14 cellular contexts compared by ENCODE assay signal in genomic region chr6:138544521-138544920, GRCh38. TPM values are rescaled to one million over a fixed set of nuclear protein-coding genes. Genes with fewer than 3 reads are reported as not detected.
A peak's percentile ranks its signal among the peaks of the same experiment; 100 is the strongest.
DNase-seq lines count a peak whose midpoint lies in the region; ATAC-seq and TF ChIP-seq lines count a peak whose summit lies in the region.
"Had no signal": no experiment of that assay in that cellular context is flagged by ENCODE, and none has a peak within 500 bp of the region (broad histone marks: within the 10 kb centered on the region; RNA-seq: fewer than 3 reads in every experiment).

No MANE protein-coding gene starts in this region.

- no peak overlapping the region for H4K5ac ChIP-seq in mesendoderm (ENCODE audit: low read length)

- peak overlapping the region; percentile 43 for H2AK5ac ChIP-seq in mesendoderm (ENCODE audit: low read length)

- no peak overlapping the region for H3K18ac ChIP-seq in mesendoderm (ENCODE audit: low read length)

- H3K4me3 ChIP-seq in brain microvascular endothelial cell (ENCODE audit: low read depth, low read length) (peak overlapping the region; percentile 45), mesendoderm (ENCODE audit: low read length) (no peak overlapping the region), skeletal muscle satellite cell (ENCODE audit: low read length) (no peak overlapping the region)
- H3K4me3 ChIP-seq in CD8-positive, alpha-beta T cell (ENCODE audit: low read depth, low read length), result no peak overlapping the region
- H3K4me3 ChIP-seq: cardiac muscle cell had no signal

- TF ChIP-seq CTCF in brain microvascular endothelial cell (IDR thresholded peaks at IDR 0.05; ENCODE audit: low read depth, low read length, missing control alignments), result no peak
- TF ChIP-seq CTCF in CD8-positive, alpha-beta T cell (IDR thresholded peaks at IDR 0.05), result no peak

- DNase-seq in LHCN-M2 (ENCODE audit: low read depth) (peak; percentile 14), brain microvascular endothelial cell (no peak), mesendoderm (no peak), RKO (ENCODE audit: low spot score) (no peak), NCI-H226 (no peak)
- DNase-seq in CD8-positive, alpha-beta T cell, result no peak
- DNase-seq: activated CD4-positive, CD25-positive, alpha-beta regulatory T cell treated with anti-CD3 and anti-CD28 coated beads, Interleukin-2, amount 50 U/mL, for 72 hours; activated CD8-positive, alpha-beta memory T cell treated with anti-CD3 and anti-CD28 coated beads, Interleukin-2, amount 50 U/mL, for 4 hours; activated naive CD4-positive, alpha-beta T cell treated with Interleukin-2 at 50 U/mL for 16 hours; DND-41; NCI-H1105 treated with DMSO at 0.1 percent for 48 hours had no signal

- H3K79me2 ChIP-seq in mesendoderm (ENCODE audit: control insufficient read depth, insufficient read depth, low read length), result peaks cover 35% of the 10 kb centered on the region

- H2BK120ac ChIP-seq in mesendoderm (ENCODE audit: low read depth, low read length), result no peak overlapping the region

- H3K36me3 Mint-ChIP-seq in CD8-positive, alpha-beta T cell, result no peaks in the 10 kb centered on the region

- H3K4ac ChIP-seq in mesendoderm (ENCODE audit: low read depth, low read length), result no peak overlapping the region

- H3K27ac ChIP-seq in brain microvascular endothelial cell (peak overlapping the region; percentile 91), mesendoderm (ENCODE audit: low read depth, low read length) (no peak overlapping the region)
- no peak overlapping the region for H3K27ac ChIP-seq in CD8-positive, alpha-beta T cell (ENCODE audit: low read depth, low read length)
- H3K27ac ChIP-seq: thoracic aorta had no signal

- H3K4me3 Mint-ChIP-seq in CD8-positive, alpha-beta T cell, result no peak overlapping the region

- no peak overlapping the region for H3K9ac ChIP-seq in mesendoderm (ENCODE audit: low read length)
- H3K9ac ChIP-seq in skeletal muscle satellite cell (ENCODE audit: low read depth, low read length), result no peak overlapping the region

- H4K8ac ChIP-seq in mesendoderm (ENCODE audit: low read depth, low read length), result no peak overlapping the region

- no peak overlapping the region for H3K4me2 ChIP-seq in mesendoderm (ENCODE audit: low read length)
- peak overlapping the region; percentile 19 for H3K4me2 ChIP-seq in skeletal muscle satellite cell (ENCODE audit: low read length)

- no peaks in the 10 kb centered on the region for H3K4me1 Mint-ChIP-seq in CD8-positive, alpha-beta T cell (ENCODE audit: low read depth)

- H3K27ac Mint-ChIP-seq in CD8-positive, alpha-beta T cell, result no peak overlapping the region

- peaks cover 8% of the 10 kb centered on the region for H3K27me3 Mint-ChIP-seq in CD8-positive, alpha-beta T cell (ENCODE audit: low read depth)

- intact Hi-C loops in CD8-positive, alpha-beta T cell (cut with DNase I, micrococcal nuclease), result no loop called here

- no peaks in the 10 kb centered on the region for H3K9me3 Mint-ChIP-seq in CD8-positive, alpha-beta T cell

- H3K79me1 ChIP-seq in mesendoderm (ENCODE audit: low read length), result no peaks in the 10 kb centered on the region

- H3K23ac ChIP-seq in mesendoderm (ENCODE audit: low read length), result no peak overlapping the region

- no peak overlapping the region for H2BK5ac ChIP-seq in mesendoderm (ENCODE audit: low read length)

- no peaks in the 10 kb centered on the region for H3K36me3 ChIP-seq in brain microvascular endothelial cell (replicated peaks)
- H3K36me3 ChIP-seq in mesendoderm (ENCODE audit: control insufficient read depth, insufficient read depth, low read length), result no peaks in the 10 kb centered on the region
- H3K36me3 ChIP-seq in skeletal muscle satellite cell (ENCODE audit: insufficient read depth, low read length), result no peaks in the 10 kb centered on the region
- no peaks in the 10 kb centered on the region for H3K36me3 ChIP-seq in CD8-positive, alpha-beta T cell (ENCODE audit: insufficient read depth, low read length)
- H3K36me3 ChIP-seq: cardiac muscle cell, thoracic aorta had no signal

- no peak overlapping the region for H3K56ac ChIP-seq in mesendoderm (ENCODE audit: low read length)

- WGBS in mesendoderm (ENCODE audit: extremely low coverage, insufficient coverage, low lambda C conversion rate), result no CpG with 5 or more reads among the region's 3 CpGs

- no peaks in the 10 kb centered on the region for H3K9me3 ChIP-seq in skeletal muscle satellite cell (replicated peaks; ENCODE audit: low read length)
- no peaks in the 10 kb centered on the region for H3K9me3 ChIP-seq in CD8-positive, alpha-beta T cell (ENCODE audit: low read length)
- H3K9me3 ChIP-seq: thoracic aorta had no signal

- no peak overlapping the region for H2BK15ac ChIP-seq in mesendoderm (replicated peaks; ENCODE audit: low read depth)

- in situ Hi-C loops in brain microvascular endothelial cell (cut with HindIII; ENCODE audit: low pct_ligation_motif_present, low sequenced_read_pairs), result no loop called here

- POLR2A ChIA-PET in CD8-positive, alpha-beta T cell (lab: Charles Lee), result interaction anchor here (0.6 kb wide), 1 partner anchor 543 kb away, joined by 6 read pairs; no protein-coding TSS in a partner anchor

- H3K4me1 ChIP-seq in mesendoderm (ENCODE audit: control insufficient read depth, low read depth, low read length), result peaks cover 3% of the 10 kb centered on the region
- peaks cover 41% of the 10 kb centered on the region for H3K4me1 ChIP-seq in skeletal muscle satellite cell (ENCODE audit: control insufficient read depth, insufficient read depth, low read length)
- no peaks in the 10 kb centered on the region for H3K4me1 ChIP-seq in CD8-positive, alpha-beta T cell (ENCODE audit: insufficient read depth, low read length)

- CTCF ChIA-PET in CD8-positive, alpha-beta T cell (lab: Charles Lee), result no interaction called here

- H3K27me3 ChIP-seq in brain microvascular endothelial cell (replicated peaks) (no peaks in the 10 kb centered on the region), mesendoderm (ENCODE audit: insufficient read depth, low read length, poor library complexity) (no peaks in the 10 kb centered on the region), skeletal muscle satellite cell (ENCODE audit: control insufficient read depth, insufficient read depth, low read length) (no peaks in the 10 kb centered on the region)
- no peaks in the 10 kb centered on the region for H3K27me3 ChIP-seq in CD8-positive, alpha-beta T cell (ENCODE audit: insufficient read depth, low read length)
- H3K27me3 ChIP-seq: cardiac muscle cell had no signal

- ATAC-seq in CD8-positive, alpha-beta T cell, result no peak

RNA-seq across cellular contexts. Expression of gene NHSL1, which starts 45.2 kb away (rescaled TPM):
- 12.4 and 21.4 TPM in 2 replicates for total RNA-seq in LHCN-M2 (2014; rRNA removed)
- polyA plus RNA-seq in LHCN-M2 (2012), result 3.9 TPM
- 23.1 TPM for polyA plus RNA-seq in mesendoderm (2013, experiment 1 of 2)
- 23.1 TPM for polyA plus RNA-seq in mesendoderm (2013, experiment 2 of 2)
- total RNA-seq in skeletal muscle satellite cell (2012; rRNA removed), result 6.8 and 12.0 TPM in 2 replicates
- total RNA-seq in CD8-positive, alpha-beta T cell, result not detected

Comparison
In these comparisons a context has a peak if more than half of its experiments do, and no peak if none do; other contexts are left out.
1. RNA of gene NHSL1, which starts 45.2 kb away (total RNA-seq): 12.4 to 21.4 TPM in LHCN-M2; not detected in CD8-positive, alpha-beta T cell; every median in the first group is over 10 times any median in the second.